Comparison of ENCODE assay signal across 23 cellular contexts in the genomic region with DNA sequence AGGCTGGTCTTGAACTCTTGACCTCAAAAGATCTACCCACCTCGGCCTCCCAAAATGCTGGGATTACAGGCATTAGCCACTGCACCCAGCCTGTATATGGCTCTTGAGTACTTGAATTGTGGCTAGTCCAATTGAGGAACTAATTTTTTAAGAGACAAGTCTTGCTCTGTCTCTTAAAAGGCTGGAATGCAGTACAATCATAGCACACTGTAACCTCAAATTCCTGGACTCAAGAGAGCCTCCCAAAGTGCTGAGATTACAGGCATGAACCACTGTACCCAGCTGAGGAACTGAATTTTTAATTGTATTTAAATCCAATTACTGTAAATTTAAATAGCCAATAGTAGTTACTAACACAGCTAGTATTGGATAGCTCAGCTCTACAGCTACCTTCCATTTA.
"Had no signal": no experiment of that assay in that cellular context is flagged by ENCODE, and none has a peak within 500 bp of the region (broad histone marks: within the 10 kb centered on the region; RNA-seq: fewer than 3 reads in every experiment).

No MANE protein-coding gene starts in this region.

- DNase-seq: activated CD4-positive, alpha-beta T cell treated with anti-CD3 and anti-CD28 coated beads for 1 hour; activated CD8-positive, alpha-beta memory T cell treated with anti-CD3 and anti-CD28 coated beads for 24 hours; activated CD8-positive, alpha-beta memory T cell treated with anti-CD3 and anti-CD28 coated beads, Interleukin-2, amount 50 U/mL, for 4 hours; activated effector memory CD4-positive, alpha-beta T cell treated with Interleukin-2 at 50 U/mL for 16 hours; activated naive CD4-positive, alpha-beta T cell treated with anti-CD3 and anti-CD28 coated beads, Interleukin-2, amount 10 ng/mL, durations not matched to agents 7 days and 5 days; activated T-cell treated with anti-CD3 and anti-CD28 coated beads, Interleukin-2, amount 50 U/mL, for 48 hours; anterior cingulate cortex; endodermal cell; esophagus squamous epithelium; foreskin fibroblast; kidney glomerular epithelial cell; left ventricle myocardium inferior; naive thymus-derived CD8-positive, alpha-beta T cell; stimulated activated CD4-positive, alpha-beta T cell treated with anti-CD3 and anti-CD28 coated beads, Interleukin-15, amount 100 ng/mL, for 24 hours; stomach; T-helper 1 cell had no signal

- H3K4me3 ChIP-seq: coronary artery, esophagus squamous epithelium, left ventricle myocardium inferior, neural progenitor cell, smooth muscle cell, stomach, suprapubic skin, tibial nerve had no signal

- ATAC-seq: naive thymus-derived CD8-positive, alpha-beta T cell; sciatic nerve; stimulated activated memory B cell treated with anti-CD40 and anti-IgM and Interleukin-4, amounts not matched to agents 10 μg/mL and 1 μg/mL and 100 μg/mL, for 72 hours had no signal
